2 cellular contexts compared by ENCODE assay signal in the genomic region with DNA sequence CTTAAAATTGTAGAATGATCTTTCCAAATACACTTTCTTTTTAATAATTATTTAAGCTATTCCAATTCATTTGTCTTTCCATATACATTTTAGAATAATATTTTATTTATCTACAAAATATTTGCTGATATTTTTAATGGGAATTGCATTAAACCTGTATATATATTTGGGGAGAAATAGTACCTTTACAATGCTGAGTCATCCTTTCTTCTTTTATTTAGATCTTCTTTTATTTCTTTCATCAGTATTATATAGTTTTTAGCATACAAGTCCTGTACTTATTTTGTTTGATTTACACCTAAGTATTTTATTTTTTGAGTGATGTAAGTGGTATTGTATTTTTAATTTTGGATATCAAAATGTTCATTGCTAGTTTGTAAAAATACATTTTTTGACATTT.
A peak's percentile ranks its signal among the peaks of the same experiment; 100 is the strongest.
TF ChIP-seq lines count a peak whose summit lies in the region.

No MANE protein-coding gene starts in this region.

TF ChIP-seq in HepG2, 621 proteins besides CTCF, POLR2A, EP300 and RAD21 (continued from another document):
- TF ChIP-seq MAFF (IDR thresholded peaks at IDR 0.05; ENCODE audit: low read depth, low read length) (peak; percentile 44; the same call in 1 of the 2 replicates), MAFK (conservative IDR thresholded peaks at IDR 0.05 in 1 of 2, IDR thresholded peaks at IDR 0.05 in 1 of 2; ENCODE audit: low read length in 2 of 2) (peak; percentile 27 to 81; a peak in 3 of 4 replicates)
TF ChIP-seq in HepG2: peak in this region for 2.

TF ChIP-seq in K562, 482 proteins besides CTCF, POLR2A, EP300 and RAD21 (continued from another document):
- TF ChIP-seq, protein P1, sequence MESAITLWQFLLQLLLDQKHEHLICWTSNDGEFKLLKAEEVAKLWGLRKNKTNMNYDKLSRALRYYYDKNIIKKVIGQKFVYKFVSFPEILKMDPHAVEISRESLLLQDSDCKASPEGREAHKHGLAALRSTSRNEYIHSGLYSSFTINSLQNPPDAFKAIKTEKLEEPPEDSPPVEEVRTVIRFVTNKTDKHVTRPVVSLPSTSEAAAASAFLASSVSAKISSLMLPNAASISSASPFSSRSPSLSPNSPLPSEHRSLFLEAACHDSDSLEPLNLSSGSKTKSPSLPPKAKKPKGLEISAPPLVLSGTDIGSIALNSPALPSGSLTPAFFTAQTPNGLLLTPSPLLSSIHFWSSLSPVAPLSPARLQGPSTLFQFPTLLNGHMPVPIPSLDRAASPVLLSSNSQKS (CRISPR knock-in tag; IDR thresholded peaks at IDR 0.05) = no peak
- TF ChIP-seq ZFP30 (CRISPR knock-in tag; IDR thresholded peaks at IDR 0.05; ENCODE audit: borderline replicate concordance) (no peak), RB1 (IDR thresholded peaks at IDR 0.05; ENCODE audit: low read depth) (no peak), SP1 (CRISPR knock-in tag; IDR thresholded peaks at IDR 0.05) (no peak), RBM17 (IDR thresholded peaks at IDR 0.05; ENCODE audit: borderline replicate concordance, low read depth, low read length) (no peak), MAFK (IDR thresholded peaks at IDR 0.05; ENCODE audit: low read length) (peak; percentile 15; the same call in 1 of the 2 replicates), HDAC3 (IDR thresholded peaks at IDR 0.05; ENCODE audit: borderline replicate concordance, partially characterized antibody) (no peak), C11orf30 (IDR thresholded peaks at IDR 0.05; ENCODE audit: low read depth) (peak; percentile 60; the same call in 1 of the 2 replicates), ZNF316 (IDR thresholded peaks at IDR 0.05) (peak; percentile 85)
- TF ChIP-seq, protein P2, sequence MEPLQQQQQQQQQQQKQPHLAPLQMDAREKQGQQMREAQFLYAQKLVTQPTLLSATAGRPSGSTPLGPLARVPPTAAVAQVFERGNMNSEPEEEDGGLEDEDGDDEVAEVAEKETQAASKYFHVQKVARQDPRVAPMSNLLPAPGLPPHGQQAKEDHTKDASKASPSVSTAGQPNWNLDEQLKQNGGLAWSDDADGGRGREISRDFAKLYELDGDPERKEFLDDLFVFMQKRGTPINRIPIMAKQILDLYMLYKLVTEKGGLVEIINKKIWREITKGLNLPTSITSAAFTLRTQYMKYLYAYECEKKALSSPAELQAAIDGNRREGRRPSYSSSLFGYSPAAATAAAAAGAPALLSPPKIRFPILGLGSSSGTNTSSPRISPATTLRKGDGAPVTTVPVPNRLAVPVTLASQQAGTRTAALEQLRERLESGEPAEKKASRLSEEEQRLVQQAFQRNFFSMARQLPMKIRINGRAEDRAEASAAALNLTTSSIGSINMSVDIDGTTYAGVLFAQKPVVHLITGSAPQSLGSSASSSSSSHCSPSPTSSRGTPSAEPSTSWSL (CRISPR knock-in tag; IDR thresholded peaks at IDR 0.05; ENCODE audit: borderline replicate concordance) = no peak
- TF ChIP-seq, protein P3, sequence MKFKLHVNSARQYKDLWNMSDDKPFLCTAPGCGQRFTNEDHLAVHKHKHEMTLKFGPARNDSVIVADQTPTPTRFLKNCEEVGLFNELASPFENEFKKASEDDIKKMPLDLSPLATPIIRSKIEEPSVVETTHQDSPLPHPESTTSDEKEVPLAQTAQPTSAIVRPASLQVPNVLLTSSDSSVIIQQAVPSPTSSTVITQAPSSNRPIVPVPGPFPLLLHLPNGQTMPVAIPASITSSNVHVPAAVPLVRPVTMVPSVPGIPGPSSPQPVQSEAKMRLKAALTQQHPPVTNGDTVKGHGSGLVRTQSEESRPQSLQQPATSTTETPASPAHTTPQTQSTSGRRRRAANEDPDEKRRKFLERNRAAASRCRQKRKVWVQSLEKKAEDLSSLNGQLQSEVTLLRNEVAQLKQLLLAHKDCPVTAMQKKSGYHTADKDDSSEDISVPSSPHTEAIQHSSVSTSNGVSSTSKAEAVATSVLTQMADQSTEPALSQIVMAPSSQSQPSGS (CRISPR knock-in tag; IDR thresholded peaks at IDR 0.05) = no peak
